In genomic region chr14:30553311-30553989, GRCh38 we compare ENCODE assay signal across 14 cellular contexts. TPM values are rescaled to one million over a fixed set of nuclear protein-coding genes. Genes with fewer than 3 reads are reported as not detected.
A peak's percentile ranks its signal among the peaks of the same experiment; 100 is the strongest.
DNase-seq lines count a peak whose midpoint lies in the region; ATAC-seq and TF ChIP-seq lines count a peak whose summit lies in the region.
"Had no signal": no experiment of that assay in that cellular context is flagged by ENCODE, and none has a peak within 500 bp of the region (broad histone marks: within the 10 kb centered on the region; RNA-seq: fewer than 3 reads in every experiment).

No MANE protein-coding gene starts in this region.

- peaks cover 7% of the 10 kb centered on the region for H3K4me1 Mint-ChIP-seq in activated T-cell treated with anti-CD3 and anti-CD28 coated beads, Interleukin-2, amount 50 U/mL, for 4 hours (ENCODE audit: low read depth)
- H3K4me1 Mint-ChIP-seq in stimulated activated effector memory CD8-positive, alpha-beta T cell treated with anti-CD3 and anti-CD28 coated beads, Interleukin-12 subunit alpha, Interleukin-12 subunit beta, amount 100 ng/mL, for 72 hours = peaks cover 6% of the 10 kb centered on the region

- peak overlapping the region; percentile 46; the same call in 1 of the 2 replicates for H2AFZ ChIP-seq in OCI-LY3 (ENCODE audit: low read depth, low read length)

- H3K4me2 ChIP-seq in OCI-LY3 (ENCODE audit: low read length) = no peak overlapping the region

- no peak overlapping the region for H3K27ac Mint-ChIP-seq in stimulated activated effector memory CD8-positive, alpha-beta T cell treated with anti-CD3 and anti-CD28 coated beads, Interleukin-12 subunit alpha, Interleukin-12 subunit beta, amount 100 ng/mL, for 72 hours
- H3K27ac Mint-ChIP-seq: endodermal cell; T-helper 1 cell treated with Interleukin-12 subunit alpha and Interleukin-12 subunit beta and Interleukin-4 antibody, amounts not matched to agents 30 μg/mL and 1 μg/mL, for 36 hours had no signal

- intact Hi-C loops in esophagus squamous epithelium (cut with DNase I) = no loop called here
- intact Hi-C loops in spleen (cut with DNase I; ENCODE audit: low total_unique reads) = no loop called here

- H3K4me1 ChIP-seq in OCI-LY3 (ENCODE audit: low read length) (peaks cover 7% of the 10 kb centered on the region; the same call in 1 of the 2 replicates), esophagus squamous epithelium (peaks cover 0 to 9% (median 0%) of the 10 kb centered on the region in 3 donors), spleen (peaks cover 0 to 5% (median 4%) of the 10 kb centered on the region in 6 donors)

- H3K36me3 ChIP-seq in OCI-LY3 (replicated peaks; ENCODE audit: low read depth, low read length) = no peaks in the 10 kb centered on the region
- no peaks in the 10 kb centered on the region for H3K36me3 ChIP-seq in esophagus squamous epithelium
- no peaks in the 10 kb centered on the region for H3K36me3 ChIP-seq in spleen
- H3K36me3 ChIP-seq: tibial nerve had no signal

- TF ChIP-seq POLR2A in esophagus squamous epithelium (IDR thresholded peaks at IDR 0.05) = no peak
- no peak for TF ChIP-seq POLR2A in spleen (IDR thresholded peaks at IDR 0.05)

- no peak overlapping the region for H3K9ac ChIP-seq in OCI-LY3 (ENCODE audit: low read length)

- H3K27ac ChIP-seq in OCI-LY3 (ENCODE audit: low read length) (no peak overlapping the region), esophagus squamous epithelium (peak overlapping the region in 3 of 4 donors; percentile 5 to 53 (median 31)), spleen (no peak overlapping the region)

- H3K36me3 Mint-ChIP-seq in activated T-cell treated with anti-CD3 and anti-CD28 coated beads, Interleukin-2, amount 50 U/mL, for 4 hours (ENCODE audit: insufficient read depth) = no peaks in the 10 kb centered on the region
- no peaks in the 10 kb centered on the region for H3K36me3 Mint-ChIP-seq in stimulated activated effector memory CD8-positive, alpha-beta T cell treated with anti-CD3 and anti-CD28 coated beads, Interleukin-12 subunit alpha, Interleukin-12 subunit beta, amount 100 ng/mL, for 72 hours
- H3K36me3 Mint-ChIP-seq: IgD-negative memory B cell had no signal

- no peaks in the 10 kb centered on the region for H3K9me3 ChIP-seq in OCI-LY3 (ENCODE audit: insufficient read depth, low read length)
- H3K9me3 ChIP-seq in esophagus squamous epithelium = no peaks in the 10 kb centered on the region
- no peaks in the 10 kb centered on the region for H3K9me3 ChIP-seq in spleen
- H3K9me3 ChIP-seq: tibial nerve had no signal

- H3K4me3 Mint-ChIP-seq in activated T-cell treated with anti-CD3 and anti-CD28 coated beads, Interleukin-2, amount 50 U/mL, for 4 hours = no peak overlapping the region
- no peak overlapping the region for H3K4me3 Mint-ChIP-seq in stimulated activated effector memory CD8-positive, alpha-beta T cell treated with anti-CD3 and anti-CD28 coated beads, Interleukin-12 subunit alpha, Interleukin-12 subunit beta, amount 100 ng/mL, for 72 hours
- H3K4me3 Mint-ChIP-seq: endodermal cell; T-helper 1 cell treated with Interleukin-12 subunit alpha and Interleukin-12 subunit beta and Interleukin-4 antibody, amounts not matched to agents 30 μg/mL and 1 μg/mL, for 36 hours had no signal

- H4K20me1 ChIP-seq in OCI-LY3 (ENCODE audit: insufficient read depth, low read length) = no peaks in the 10 kb centered on the region

- no peak for DNase-seq in activated T-cell treated with anti-CD3 and anti-CD28 coated beads, Interleukin-2, amount 50 U/mL, for 4 hours
- no peak for DNase-seq in activated T-cell treated with anti-CD3 and anti-CD28 coated beads, Interleukin-2, amount 50 U/mL, for 1 hour
- DNase-seq in esophagus squamous epithelium (lab: John Stamatoyannopoulos, UW) (no peak), spleen (no peak), NCI-H146 treated with DMSO at 0.1 percent for 48 hours (lab: John Stamatoyannopoulos, UW; ENCODE audit: unreplicated experiment) (no peak)
- no peak for DNase-seq in stimulated activated effector memory CD8-positive, alpha-beta T cell treated with anti-CD3 and anti-CD28 coated beads, Interleukin-12 subunit alpha, Interleukin-12 subunit beta, amount 100 ng/mL, for 72 hours (ENCODE audit: low spot score in 2 of 2)
- DNase-seq: aorta, endodermal cell, retina had no signal

- no peaks in the 10 kb centered on the region for H3K9me3 Mint-ChIP-seq in activated T-cell treated with anti-CD3 and anti-CD28 coated beads, Interleukin-2, amount 50 U/mL, for 4 hours
- H3K9me3 Mint-ChIP-seq in stimulated activated effector memory CD8-positive, alpha-beta T cell treated with anti-CD3 and anti-CD28 coated beads, Interleukin-12 subunit alpha, Interleukin-12 subunit beta, amount 100 ng/mL, for 72 hours = no peaks in the 10 kb centered on the region
- H3K9me3 Mint-ChIP-seq: endodermal cell; IgD-negative memory B cell; T-helper 1 cell treated with Interleukin-12 subunit alpha and Interleukin-12 subunit beta and Interleukin-4 antibody, amounts not matched to agents 30 μg/mL and 1 μg/mL, for 36 hours had no signal

- peaks cover 14% of the 10 kb centered on the region for H3K27me3 Mint-ChIP-seq in activated T-cell treated with anti-CD3 and anti-CD28 coated beads, Interleukin-2, amount 50 U/mL, for 4 hours (ENCODE audit: low read depth)

- H3K79me2 ChIP-seq in OCI-LY3 (ENCODE audit: low read length) = no peaks in the 10 kb centered on the region

- peak; percentile 70 to 73 for ATAC-seq in activated T-cell treated with anti-CD3 and anti-CD28 coated beads, Interleukin-2, amount 50 U/mL, for 4 hours
- peak; percentile 92 for ATAC-seq in stimulated activated effector memory CD8-positive, alpha-beta T cell treated with anti-CD3 and anti-CD28 coated beads, Interleukin-12 subunit alpha, Interleukin-12 subunit beta, amount 100 ng/mL, for 72 hours
- ATAC-seq in GM18502 (IDR thresholded peaks at IDR 0.05; ENCODE audit: poor library complexity, unreplicated experiment) = no peak

- H3K27me3 ChIP-seq in OCI-LY3 (ENCODE audit: low read depth, low read length) = no peaks in the 10 kb centered on the region
- no peaks in the 10 kb centered on the region for H3K27me3 ChIP-seq in esophagus squamous epithelium
- peaks cover 0 to 13% (median 0%) of the 10 kb centered on the region in 7 donors for H3K27me3 ChIP-seq in spleen (replicated peaks in 1 of 7)
- H3K27me3 ChIP-seq: tibial nerve had no signal

- TF ChIP-seq CTCF in OCI-LY3 (IDR thresholded peaks at IDR 0.05; ENCODE audit: low read depth, low read length) (no peak), esophagus squamous epithelium (IDR thresholded peaks at IDR 0.05) (no peak), spleen (IDR thresholded peaks at IDR 0.05 in 8 of 11, conservative IDR thresholded peaks at IDR 0.05 in 3 of 11) (no peak)

- 71 to 82% methylated on average over 3 of the region's 3 CpGs for WGBS in esophagus squamous epithelium, 2 donors
- 89 to 93% (median 90%) methylated on average over 3 of the region's 3 CpGs for WGBS in spleen, 5 donors

- H3K4me3 ChIP-seq in OCI-LY3 (ENCODE audit: low read length) = no peak overlapping the region
- no peak overlapping the region for H3K4me3 ChIP-seq in esophagus squamous epithelium
- H3K4me3 ChIP-seq in spleen = no peak overlapping the region
- H3K4me3 ChIP-seq: tibial nerve had no signal

RNA-seq across cellular contexts. Expression of gene G2E3, which starts 5.5 kb away (rescaled TPM):
- 10 to 100 TPM; 11.6 to 16.5 (median 16.0) TPM for total RNA-seq in activated T-cell treated with anti-CD3 and anti-CD28 coated beads, Interleukin-2, amount 50 U/mL, for 4 hours
- 10 to 100 TPM in 3 of 4 donors, 1 to 10 TPM in 1; 4.1 to 15.6 (median 11.7) TPM for total RNA-seq in esophagus squamous epithelium
- total RNA-seq in spleen = 10 to 100 TPM; 11.3 to 25.4 (median 21.3) TPM
- polyA plus RNA-seq in spleen = 1 to 10 TPM; 4.6 to 6.0 (median 4.6) TPM

Comparison
In these comparisons a context has a peak if more than half of its experiments do, and no peak if none do; other contexts are left out.
1. H3K27ac ChIP-seq: peak in esophagus squamous epithelium (3 of 4); none in OCI-LY3 (single experiment) and spleen (0 of 8).